17 cellular contexts compared by ENCODE assay signal in genomic region chr3:72412557-72412956, GRCh38.
"Had no signal": no experiment of that assay in that cellular context is flagged by ENCODE, and none has a peak within 500 bp of the region (broad histone marks: within the 10 kb centered on the region; RNA-seq: fewer than 3 reads in every experiment).

No MANE protein-coding gene starts in this region.

- H3K27ac ChIP-seq: prostate gland, spleen, thyroid gland had no signal

- H3K4me3 ChIP-seq: prostate gland, spleen, thyroid gland had no signal

- DNase-seq: activated CD4-positive, alpha-beta T cell treated with anti-CD3 and anti-CD28 coated beads, Interleukin-2, amount 10 ng/mL, durations not matched to agents 7 days and 5 days; activated CD4-positive, CD25-positive, alpha-beta regulatory T cell treated with anti-CD3 and anti-CD28 coated beads, Interleukin-2, amount 50 U/mL, for 72 hours; activated CD8-positive, alpha-beta memory T cell treated with anti-CD3 and anti-CD28 coated beads, Interleukin-2, amount 10 ng/mL, durations not matched to agents 7 days and 5 days; activated CD8-positive, alpha-beta T cell treated with anti-CD3 and anti-CD28 coated beads for 36 hours; activated gamma-delta T cell treated with Interleukin-2 at 50 U/mL for 16 hours; activated naive CD8-positive, alpha-beta T cell treated with anti-CD3 and anti-CD28 coated beads for 36 hours; activated T-cell treated with anti-CD3 and anti-CD28 coated beads for 4 hours; amniotic stem cell; effector CD8-positive, alpha-beta T cell; kidney; natural killer cell; spleen; stimulated activated CD4-positive, alpha-beta T cell treated with anti-CD3 and anti-CD28 coated beads, Interleukin-4, amount 100 ng/mL, for 1 hour; stimulated activated naive CD4-positive, alpha-beta T cell; thyroid gland had no signal

- H3K9me3 Mint-ChIP-seq: activated CD4-positive, alpha-beta T cell treated with anti-CD3 and anti-CD28 coated beads, Interleukin-2, amount 10 ng/mL, durations not matched to agents 7 days and 5 days; dendritic cell treated with granulocyte-macrophage colony-stimulating factor and Interleukin-4, amounts not matched to agents 40 ng/mL and 50 ng/mL, for 4 days; natural killer cell had no signal

- H3K27ac Mint-ChIP-seq: activated CD4-positive, alpha-beta T cell treated with anti-CD3 and anti-CD28 coated beads, Interleukin-2, amount 10 ng/mL, durations not matched to agents 7 days and 5 days; activated CD8-positive, alpha-beta memory T cell treated with anti-CD3 and anti-CD28 coated beads, Interleukin-2, amount 10 ng/mL, durations not matched to agents 7 days and 5 days; activated naive CD8-positive, alpha-beta T cell treated with anti-CD3 and anti-CD28 coated beads for 36 hours; dendritic cell treated with granulocyte-macrophage colony-stimulating factor and Interleukin-4, amounts not matched to agents 40 ng/mL and 50 ng/mL, for 4 days had no signal

- H3K4me3 Mint-ChIP-seq: activated CD4-positive, alpha-beta T cell treated with anti-CD3 and anti-CD28 coated beads, Interleukin-2, amount 10 ng/mL, durations not matched to agents 7 days and 5 days; activated CD8-positive, alpha-beta memory T cell treated with anti-CD3 and anti-CD28 coated beads, Interleukin-2, amount 10 ng/mL, durations not matched to agents 7 days and 5 days; activated CD8-positive, alpha-beta T cell treated with anti-CD3 and anti-CD28 coated beads for 36 hours; activated naive CD8-positive, alpha-beta T cell treated with anti-CD3 and anti-CD28 coated beads for 36 hours; dendritic cell treated with granulocyte-macrophage colony-stimulating factor and Interleukin-4, amounts not matched to agents 40 ng/mL and 50 ng/mL, for 4 days; natural killer cell had no signal

- H3K27me3 ChIP-seq: spleen, thyroid gland had no signal

- H3K27me3 Mint-ChIP-seq: activated CD4-positive, alpha-beta T cell treated with anti-CD3 and anti-CD28 coated beads, Interleukin-2, amount 10 ng/mL, durations not matched to agents 7 days and 5 days; activated CD8-positive, alpha-beta memory T cell treated with anti-CD3 and anti-CD28 coated beads, Interleukin-2, amount 10 ng/mL, durations not matched to agents 7 days and 5 days; activated CD8-positive, alpha-beta T cell treated with anti-CD3 and anti-CD28 coated beads for 36 hours; activated naive CD8-positive, alpha-beta T cell treated with anti-CD3 and anti-CD28 coated beads for 36 hours; dendritic cell treated with granulocyte-macrophage colony-stimulating factor and Interleukin-4, amounts not matched to agents 40 ng/mL and 50 ng/mL, for 4 days had no signal

- ATAC-seq: natural killer cell had no signal

- H3K9me3 ChIP-seq: prostate gland, spleen, thyroid gland had no signal

- H3K36me3 ChIP-seq: prostate gland, spleen, thyroid gland had no signal

- H3K36me3 Mint-ChIP-seq: natural killer cell had no signal
